Comparison of ENCODE assay signal across 19 cellular contexts in genomic region chr5:81068063-81068462, GRCh38.
"Had no signal": no experiment of that assay in that cellular context is flagged by ENCODE, and none has a peak within 500 bp of the region (broad histone marks: within the 10 kb centered on the region; RNA-seq: fewer than 3 reads in every experiment).

No MANE protein-coding gene starts in this region.

- H3K4me3 Mint-ChIP-seq: activated naive CD4-positive, alpha-beta T cell treated with anti-CD3 and anti-CD28 coated beads, Interleukin-2, amount 50 U/mL, for 24 hours; dendritic cell treated with granulocyte-macrophage colony-stimulating factor and Interleukin-4, amounts not matched to agents 40 ng/mL and 50 ng/mL, for 4 days; effector memory CD8-positive, alpha-beta T cell; mesothelial cell of epicardium; nephron; stimulated activated naive CD8-positive, alpha-beta T cell treated with anti-CD3 and anti-CD28 coated beads, Interleukin-15, Interleukin-2, amounts not matched to agents 100 ng/mL and 50 ng/mL, for 24 hours; type B pancreatic cell had no signal

- H3K27ac Mint-ChIP-seq: activated naive CD4-positive, alpha-beta T cell treated with anti-CD3 and anti-CD28 coated beads, Interleukin-2, amount 50 U/mL, for 24 hours; dendritic cell treated with granulocyte-macrophage colony-stimulating factor and Interleukin-4, amounts not matched to agents 40 ng/mL and 50 ng/mL, for 4 days; effector memory CD8-positive, alpha-beta T cell; mesothelial cell of epicardium; nephron; stimulated activated naive CD8-positive, alpha-beta T cell treated with anti-CD3 and anti-CD28 coated beads, Interleukin-15, Interleukin-2, amounts not matched to agents 100 ng/mL and 50 ng/mL, for 24 hours; type B pancreatic cell had no signal

- ATAC-seq: effector memory CD8-positive, alpha-beta T cell; gastroesophageal sphincter; left colon had no signal

- H3K9me3 Mint-ChIP-seq: dendritic cell treated with granulocyte-macrophage colony-stimulating factor and Interleukin-4, amounts not matched to agents 40 ng/mL and 50 ng/mL, for 4 days; effector memory CD8-positive, alpha-beta T cell; type B pancreatic cell had no signal

- H3K27me3 ChIP-seq: ascending aorta, breast epithelium, gastroesophageal sphincter, hepatocyte had no signal

- H3K27ac ChIP-seq: ascending aorta, hepatocyte had no signal

- H3K36me3 ChIP-seq: ascending aorta, breast epithelium, gastroesophageal sphincter had no signal

- H3K27me3 Mint-ChIP-seq: activated naive CD4-positive, alpha-beta T cell treated with anti-CD3 and anti-CD28 coated beads, Interleukin-2, amount 50 U/mL, for 24 hours; dendritic cell treated with granulocyte-macrophage colony-stimulating factor and Interleukin-4, amounts not matched to agents 40 ng/mL and 50 ng/mL, for 4 days; effector memory CD8-positive, alpha-beta T cell; stimulated activated naive CD8-positive, alpha-beta T cell treated with anti-CD3 and anti-CD28 coated beads, Interleukin-15, Interleukin-2, amounts not matched to agents 100 ng/mL and 50 ng/mL, for 24 hours; type B pancreatic cell had no signal

- H3K4me1 Mint-ChIP-seq: nephron had no signal

- H3K36me3 Mint-ChIP-seq: type B pancreatic cell had no signal

- H3K4me1 ChIP-seq: ascending aorta, breast epithelium, gastroesophageal sphincter had no signal

- DNase-seq: activated CD4-positive, alpha-beta T cell treated with anti-CD3 and anti-CD28 coated beads, Interleukin-2, amount 50 U/mL, for 1 hour; activated gamma-delta T cell; effector memory CD8-positive, alpha-beta T cell; left colon; retina; stimulated activated CD4-positive, alpha-beta T cell treated with anti-CD3 and anti-CD28 coated beads, Interleukin-2, amount 100 ng/mL, for 24 hours; T-helper 1 cell; T-helper 9 cell had no signal

- H3K4me3 ChIP-seq: ascending aorta, breast epithelium, gastroesophageal sphincter, hepatocyte, lung had no signal

- H3K9me3 ChIP-seq: ascending aorta, breast epithelium had no signal
